ENCODE assay signal across 21 cellular contexts in the genomic region with DNA sequence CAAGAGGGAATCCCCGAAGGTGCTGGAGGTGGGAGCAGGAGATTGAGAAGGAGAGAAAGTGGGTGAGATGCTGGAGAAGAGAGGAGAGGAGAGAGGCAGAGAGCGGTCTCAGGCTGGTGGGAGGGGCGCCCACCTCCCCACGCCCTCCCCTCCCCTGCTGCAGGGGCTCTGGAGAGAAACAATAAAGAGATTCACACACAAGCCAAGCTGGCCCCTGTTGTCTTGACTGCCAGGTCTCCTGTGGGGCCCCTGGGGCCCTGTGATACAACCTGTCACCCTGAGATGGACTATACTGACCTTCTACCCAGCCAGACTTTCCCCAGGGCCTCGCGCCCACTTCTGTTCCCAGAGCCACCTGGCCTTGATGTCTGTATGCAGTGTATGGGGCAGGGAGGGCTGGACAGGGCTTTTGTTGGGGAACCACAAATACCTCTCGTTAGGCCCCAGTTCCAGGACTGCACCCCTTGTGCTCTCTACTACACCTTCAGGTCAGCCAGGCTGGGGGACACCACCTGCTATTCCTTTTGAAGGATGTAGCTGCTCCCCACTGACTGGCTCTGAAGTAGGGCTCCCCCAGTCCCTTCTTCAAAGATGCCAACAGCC. TPM values are rescaled to one million over a fixed set of nuclear protein-coding genes. Genes with fewer than 3 reads are reported as not detected.
"Had no signal": no experiment of that assay in that cellular context is flagged by ENCODE, and none has a peak within 500 bp of the region (broad histone marks: within the 10 kb centered on the region; RNA-seq: fewer than 3 reads in every experiment).

No MANE protein-coding gene starts in this region.

- H3K9me3 ChIP-seq: body of pancreas, left lung, mucosa of descending colon, right lobe of liver, spleen, stomach, thoracic aorta, vagina had no signal

- ATAC-seq: body of pancreas, left lung, natural killer cell had no signal

- H3K27me3 ChIP-seq: body of pancreas, hepatocyte, right lobe of liver, vagina had no signal

- H3K36me3 Mint-ChIP-seq: activated naive CD8-positive, alpha-beta T cell; memory B cell; natural killer cell had no signal

- H3K4me1 ChIP-seq: body of pancreas, left lung, right lobe of liver, spleen, vagina had no signal

- H3K27ac Mint-ChIP-seq: activated B cell treated with CpG ODN at 0.5 μM for 24 hours; activated CD4-positive, alpha-beta T cell treated with anti-CD3 and anti-CD28 coated beads, Interleukin-2, amount 10 ng/mL, durations not matched to agents 24 days and 14 days; activated naive CD8-positive, alpha-beta T cell; memory B cell; natural killer cell; T-helper 2 cell treated with Interferon-gamma antibody and Interleukin-4, amounts not matched to agents 5 μg/mL and 100 μg/mL, for 36 hours had no signal

- H3K27ac ChIP-seq: body of pancreas, hepatocyte, left lung, right lobe of liver, spleen, thoracic aorta, vagina had no signal

- H3K36me3 ChIP-seq: left lung, right lobe of liver, spleen, vagina had no signal

- H3K4me3 Mint-ChIP-seq: activated B cell treated with CpG ODN at 0.5 μM for 24 hours; activated CD4-positive, alpha-beta T cell treated with anti-CD3 and anti-CD28 coated beads, Interleukin-2, amount 10 ng/mL, durations not matched to agents 24 days and 14 days; activated naive CD8-positive, alpha-beta T cell; central memory CD8-positive, alpha-beta T cell; memory B cell; natural killer cell; T-helper 2 cell treated with Interferon-gamma antibody and Interleukin-4, amounts not matched to agents 5 μg/mL and 100 μg/mL, for 36 hours had no signal

- H3K4me1 Mint-ChIP-seq: activated B cell treated with CpG ODN at 0.5 μM for 24 hours; activated CD4-positive, alpha-beta T cell treated with anti-CD3 and anti-CD28 coated beads, Interleukin-2, amount 10 ng/mL, durations not matched to agents 24 days and 14 days; central memory CD8-positive, alpha-beta T cell; memory B cell; natural killer cell had no signal

- H3K4me3 ChIP-seq: body of pancreas, hepatocyte, left lung, mucosa of descending colon, right lobe of liver, spleen, thoracic aorta, vagina had no signal

- H3K9me3 Mint-ChIP-seq: activated B cell treated with CpG ODN at 0.5 μM for 24 hours; activated CD4-positive, alpha-beta T cell treated with anti-CD3 and anti-CD28 coated beads, Interleukin-2, amount 10 ng/mL, durations not matched to agents 24 days and 14 days; central memory CD8-positive, alpha-beta T cell; memory B cell; natural killer cell; T-helper 2 cell treated with Interferon-gamma antibody and Interleukin-4, amounts not matched to agents 5 μg/mL and 100 μg/mL, for 36 hours had no signal

- DNase-seq: activated B cell treated with CpG ODN at 0.5 μM for 24 hours; activated CD4-positive, alpha-beta T cell treated with anti-CD3 and anti-CD28 coated beads, Interleukin-2, amount 10 ng/mL, durations not matched to agents 24 days and 14 days; activated CD8-positive, alpha-beta memory T cell treated with anti-CD3 and anti-CD28 coated beads, Interleukin-2, amount 50 U/mL, for 48 hours; activated gamma-delta T cell treated with Interleukin-2 at 50 U/mL for 16 hours; amygdala; body of pancreas; cortex of kidney; effector CD8-positive, alpha-beta T cell; left lung; mucosa of descending colon; natural killer cell; spleen; stomach had no signal

- H3K27me3 Mint-ChIP-seq: activated naive CD8-positive, alpha-beta T cell had no signal

RNA-seq across cellular contexts. Expression of a gene that starts 8.5 kb away (rescaled TPM):
- total RNA-seq: activated B cell treated with CpG ODN at 0.5 μM for 24 hours; activated CD4-positive, alpha-beta T cell treated with anti-CD3 and anti-CD28 coated beads, Interleukin-2, amount 10 ng/mL, durations not matched to agents 24 days and 14 days; natural killer cell had no signal
